ENCODE assay signal across 12 cellular contexts in genomic region chr2:118853647-118854367, GRCh38. TPM values are rescaled to one million over a fixed set of nuclear protein-coding genes. Genes with fewer than 3 reads are reported as not detected.
DNase-seq lines count a peak whose midpoint lies in the region; ATAC-seq and TF ChIP-seq lines count a peak whose summit lies in the region.
"Had no signal": no experiment of that assay in that cellular context is flagged by ENCODE, and none has a peak within 500 bp of the region (broad histone marks: within the 10 kb centered on the region; RNA-seq: fewer than 3 reads in every experiment).

No MANE protein-coding gene starts in this region.

- H3K9me2 ChIP-seq in OCI-LY7 (ENCODE audit: insufficient read depth, low read length) = no peaks in the 10 kb centered on the region

- no peak for ATAC-seq in T-helper 17 cell
- ATAC-seq: gastroesophageal sphincter had no signal

- peaks cover 4% of the 10 kb centered on the region for H3K36me3 Mint-ChIP-seq in T-helper 2 cell treated with Interferon-gamma antibody and Interleukin-4, amounts not matched to agents 5 μg/mL and 100 μg/mL, for 36 hours (ENCODE audit: low read depth)
- H3K36me3 Mint-ChIP-seq in T-helper 17 cell (ENCODE audit: low read depth) = peaks cover 7% of the 10 kb centered on the region

- H3K4me2 ChIP-seq in OCI-LY7 (ENCODE audit: low read length) = no peak overlapping the region

- no peak for DNase-seq in T-helper 2 cell treated with Interferon-gamma antibody and Interleukin-4, amounts not matched to agents 5 μg/mL and 100 μg/mL, for 36 hours (ENCODE audit: low spot score)
- DNase-seq in T-helper 2 cell = no peak
- no peak for DNase-seq in T-helper 17 cell
- DNase-seq in skeletal muscle cell (ENCODE audit: low read depth) = no peak
- DNase-seq in NCI-H128 (lab: John Stamatoyannopoulos, UW; ENCODE audit: unreplicated experiment) = no peak
- no peak for DNase-seq in OCI-LY7 (ENCODE audit: low spot score)
- no peak for DNase-seq in AML-193 (lab: John Stamatoyannopoulos, UW)
- DNase-seq: effector memory CD4-positive, alpha-beta T cell; sigmoid colon had no signal

- no peaks in the 10 kb centered on the region for H3K36me3 ChIP-seq in OCI-LY7 (ENCODE audit: insufficient read depth, low read length)
- H3K36me3 ChIP-seq: breast epithelium, gastroesophageal sphincter, sigmoid colon had no signal

- no peaks in the 10 kb centered on the region for H3K79me2 ChIP-seq in OCI-LY7 (ENCODE audit: insufficient read depth, low read depth, low read length)

- no peaks in the 10 kb centered on the region for H3K9me3 Mint-ChIP-seq in T-helper 2 cell treated with Interferon-gamma antibody and Interleukin-4, amounts not matched to agents 5 μg/mL and 100 μg/mL, for 36 hours

- peaks cover 7% of the 10 kb centered on the region for H3K4me1 Mint-ChIP-seq in T-helper 2 cell treated with Interferon-gamma antibody and Interleukin-4, amounts not matched to agents 5 μg/mL and 100 μg/mL, for 36 hours (ENCODE audit: low read depth)
- H3K4me1 Mint-ChIP-seq in T-helper 17 cell = peaks cover 19% of the 10 kb centered on the region

- no peak overlapping the region for H3K4me3 Mint-ChIP-seq in T-helper 2 cell treated with Interferon-gamma antibody and Interleukin-4, amounts not matched to agents 5 μg/mL and 100 μg/mL, for 36 hours
- H3K4me3 Mint-ChIP-seq in T-helper 17 cell = peak overlapping the region; percentile 68

- no peak for TF ChIP-seq CTCF in OCI-LY7 (conservative IDR thresholded peaks at IDR 0.05; ENCODE audit: low read length)

- H3K27me3 Mint-ChIP-seq in T-helper 2 cell treated with Interferon-gamma antibody and Interleukin-4, amounts not matched to agents 5 μg/mL and 100 μg/mL, for 36 hours (ENCODE audit: low read depth) = peaks cover 88% of the 10 kb centered on the region
- peaks cover 88% of the 10 kb centered on the region for H3K27me3 Mint-ChIP-seq in T-helper 17 cell

- CTCF ChIA-PET in OCI-LY7 (lab: Charles Lee; ENCODE audit: unreplicated experiment) = no interaction called here

- no peak overlapping the region for H3K27ac ChIP-seq in OCI-LY7 (ENCODE audit: low read depth, low read length, poor library complexity, severe bottlenecking)
- H3K27ac ChIP-seq: breast epithelium, gastroesophageal sphincter, sigmoid colon had no signal

- BruUV-seq in OCI-LY7 (replicated peaks; lab: Mats Ljungman, UMichigan) = no TSS peak

- H2AFZ ChIP-seq in OCI-LY7 (ENCODE audit: low read length) = no peak overlapping the region

- no peaks in the 10 kb centered on the region for H4K20me1 ChIP-seq in OCI-LY7 (ENCODE audit: insufficient read depth, low read length)

- intact Hi-C loops in OCI-LY7 (cut with micrococcal nuclease; ENCODE audit: unreplicated experiment) = loop anchor here (2.0 to 10.0 kb wide), 2 partner anchors 631 to 809 kb away; no protein-coding TSS in a partner anchor

- H3K4me1 ChIP-seq in OCI-LY7 (ENCODE audit: insufficient read depth, low read length, poor library complexity, severe bottlenecking) = no peaks in the 10 kb centered on the region

- H3K27ac Mint-ChIP-seq in T-helper 2 cell treated with Interferon-gamma antibody and Interleukin-4, amounts not matched to agents 5 μg/mL and 100 μg/mL, for 36 hours = peak overlapping the region; percentile 60
- peak overlapping the region; percentile 49 for H3K27ac Mint-ChIP-seq in T-helper 17 cell

- H3K4me3 ChIP-seq in iPS-18c (ENCODE audit: insufficient read depth, low read depth, low read length) (peak overlapping the region; percentile 36; the same call in 1 of the 2 replicates), skeletal muscle cell (ENCODE audit: low read depth, low read length) (peak overlapping the region; percentile 38), OCI-LY7 (ENCODE audit: low read depth, low read length, poor library complexity, severe bottlenecking) (no peak overlapping the region)
- H3K4me3 ChIP-seq: breast epithelium, gastroesophageal sphincter, sigmoid colon had no signal

- POLR2A ChIA-PET in OCI-LY7 (lab: Charles Lee) = no interaction called here

- H3K9me3 ChIP-seq in T-helper 17 cell (ENCODE audit: control insufficient read depth, low read length, poor library complexity, severe bottlenecking) (no peaks in the 10 kb centered on the region), iPS-18c (ENCODE audit: control insufficient read depth, insufficient read depth, low read length) (no peaks in the 10 kb centered on the region), OCI-LY7 (ENCODE audit: low read length) (no peaks in the 10 kb centered on the region)
- H3K9me3 ChIP-seq: breast epithelium, gastroesophageal sphincter, sigmoid colon had no signal

RNA-seq across cellular contexts. Expression of gene EN1, which starts 6.4 kb away (rescaled TPM):
- total RNA-seq in T-helper 17 cell (not detected), OCI-LY7 (2022) (not detected in 2 replicates)
- total RNA-seq in OCI-LY7 (2014; rRNA removed; shearing (Covaris generic)) = not detected in 2 replicates
- total RNA-seq: sigmoid colon had no signal
